Comparison of ENCODE assay signal across 8 cellular contexts in the genomic region with DNA sequence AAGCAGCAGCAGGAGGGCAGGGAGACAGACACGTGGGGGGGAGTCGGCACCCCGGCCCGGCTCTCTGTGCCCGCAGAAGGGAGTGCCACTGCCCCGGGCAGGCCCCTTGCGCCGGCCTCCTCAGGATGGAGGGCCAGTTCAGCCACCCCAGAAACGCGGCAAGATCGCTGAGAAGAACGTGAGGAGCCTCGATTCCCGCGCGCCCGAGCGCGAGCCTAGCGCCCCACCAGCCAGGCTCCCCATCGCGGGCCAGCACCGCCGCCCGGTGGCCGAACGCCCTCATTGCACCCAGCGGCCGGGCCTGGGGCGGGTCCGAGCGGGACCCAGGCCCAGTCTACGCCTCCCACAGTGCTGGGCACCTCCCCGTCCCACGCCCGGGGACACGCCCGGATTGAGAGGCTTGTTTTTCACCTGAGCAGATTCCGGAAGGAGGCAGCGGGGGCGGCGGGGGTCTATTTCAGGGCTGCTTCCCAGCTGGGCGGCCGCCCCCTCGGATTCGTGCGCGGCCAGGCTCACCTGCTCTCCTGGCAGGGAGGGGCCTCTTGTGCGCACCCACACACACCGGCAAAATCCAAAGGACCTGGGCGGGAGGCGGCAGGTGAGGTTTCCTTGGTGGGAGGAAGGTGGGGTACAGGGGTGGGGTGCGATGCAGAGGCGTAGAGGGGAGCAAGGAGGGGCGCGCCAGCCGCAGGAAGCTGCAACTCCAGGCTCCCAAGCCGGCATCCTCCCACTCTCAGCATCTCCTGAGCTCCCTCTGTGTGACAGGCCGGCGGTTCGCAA. TPM values are rescaled to one million over a fixed set of nuclear protein-coding genes. Genes with fewer than 3 reads are reported as not detected.
A peak's percentile ranks its signal among the peaks of the same experiment; 100 is the strongest.
DNase-seq lines count a peak whose midpoint lies in the region; ATAC-seq and TF ChIP-seq lines count a peak whose summit lies in the region.

No MANE protein-coding gene starts in this region.

- peaks cover 2% of the 10 kb centered on the region for H3K36me3 Mint-ChIP-seq in central memory CD8-positive, alpha-beta T cell (ENCODE audit: insufficient read depth)

- peaks cover 5% of the 10 kb centered on the region for H3K4me1 Mint-ChIP-seq in central memory CD8-positive, alpha-beta T cell

- H3K36me3 ChIP-seq in MM.1S (replicated peaks; ENCODE audit: insufficient read depth, low read length): no peaks in the 10 kb centered on the region

- peak overlapping the region; percentile 46 for H3K27ac Mint-ChIP-seq in central memory CD8-positive, alpha-beta T cell (ENCODE audit: low read depth)

- no peak overlapping the region for H3K9ac ChIP-seq in MM.1S (ENCODE audit: low read length)

- peak; percentile 98 for TF ChIP-seq CTCF in GM12865 (IDR thresholded peaks at IDR 0.05; ENCODE audit: insufficient read depth, low read depth, low read length, missing control alignments)
- TF ChIP-seq CTCF in MM.1S (IDR thresholded peaks at IDR 0.05; ENCODE audit: low read length): peak; percentile 93

- H3K79me2 ChIP-seq in MM.1S (ENCODE audit: low read length): no peaks in the 10 kb centered on the region

- H3K27ac ChIP-seq in MM.1S (ENCODE audit: low read length): no peak overlapping the region

- H3K4me1 ChIP-seq in MM.1S (ENCODE audit: low read length): no peaks in the 10 kb centered on the region

- H3K9me3 ChIP-seq in MM.1S (replicated peaks; ENCODE audit: insufficient read depth, low read length): no peaks in the 10 kb centered on the region

- peaks cover 80% of the 10 kb centered on the region for H3K27me3 ChIP-seq in MM.1S (replicated peaks; ENCODE audit: insufficient read depth, low read length)

- no peaks in the 10 kb centered on the region for H3K9me3 Mint-ChIP-seq in central memory CD8-positive, alpha-beta T cell

- H3K4me2 ChIP-seq in MM.1S (ENCODE audit: low read depth, low read length): peak overlapping the region; percentile 88

- H4K20me1 ChIP-seq in MM.1S (ENCODE audit: insufficient read depth, low read length): no peaks in the 10 kb centered on the region

- no peaks in the 10 kb centered on the region for H3F3A ChIP-seq in MM.1S (ENCODE audit: insufficient read depth, low read length)

- peak; percentile 67 for ATAC-seq in central memory CD8-positive, alpha-beta T cell (replicated peaks; ENCODE audit: extremely low read depth, poor library complexity, severe bottlenecking)
- ATAC-seq in left lobe of liver (peak; percentile 90), GM19467 (IDR thresholded peaks at IDR 0.05; ENCODE audit: unreplicated experiment) (no peak), GM21528 (IDR thresholded peaks at IDR 0.05; ENCODE audit: low FRiP score, unreplicated experiment) (no peak)

- peaks cover 80% of the 10 kb centered on the region for H3K27me3 Mint-ChIP-seq in central memory CD8-positive, alpha-beta T cell

- no peaks in the 10 kb centered on the region for H3K9me2 ChIP-seq in MM.1S (replicated peaks; ENCODE audit: insufficient read depth, low read length)

- peak overlapping the region; percentile 58 for H2AFZ ChIP-seq in MM.1S (ENCODE audit: low read length)

- H3K4me3 Mint-ChIP-seq in central memory CD8-positive, alpha-beta T cell: no peak overlapping the region

- no peak overlapping the region for H3K4me3 ChIP-seq in GM12865 (ENCODE audit: low read depth, low read length)
- H3K4me3 ChIP-seq in MM.1S (ENCODE audit: low read length): peak overlapping the region; percentile 44

- DNase-seq in GM12865 (ENCODE audit: low read depth) (peak; percentile 62), MM.1S (peak; percentile 41), left lobe of liver (ENCODE audit: low spot score) (peak; percentile 54)
- peak; percentile 81 for DNase-seq in activated CD4-positive, CD25-positive, alpha-beta regulatory T cell treated with anti-CD3 and anti-CD28 coated beads, Interleukin-2, amount 50 U/mL, for 72 hours
- peak; percentile 39 to 60 for DNase-seq in central memory CD8-positive, alpha-beta T cell (ENCODE audit: low spot score in 2 of 2)
- peak; percentile 43 to 70 (median 54) for DNase-seq in stimulated activated CD4-positive, alpha-beta T cell treated with anti-CD3 and anti-CD28 coated beads, TNF-alpha, amount 100 ng/mL, for 24 hours (ENCODE audit: low read depth in 3 of 3)

RNA-seq across cellular contexts. Expression of gene GRM4, which starts 9.0 kb away (rescaled TPM):
- not detected for total RNA-seq in left lobe of liver

Comparison
In these comparisons a context has a peak if more than half of its experiments do, and no peak if none do; other contexts are left out.
1. ATAC-seq: peak in central memory CD8-positive, alpha-beta T cell (single experiment) and left lobe of liver (single experiment); none in GM19467 (single experiment) and GM21528 (single experiment).
2. Peak in every context shown above with its lines, with median percentiles within 50 percentile points of each other: DNase-seq.